In the genomic region with DNA sequence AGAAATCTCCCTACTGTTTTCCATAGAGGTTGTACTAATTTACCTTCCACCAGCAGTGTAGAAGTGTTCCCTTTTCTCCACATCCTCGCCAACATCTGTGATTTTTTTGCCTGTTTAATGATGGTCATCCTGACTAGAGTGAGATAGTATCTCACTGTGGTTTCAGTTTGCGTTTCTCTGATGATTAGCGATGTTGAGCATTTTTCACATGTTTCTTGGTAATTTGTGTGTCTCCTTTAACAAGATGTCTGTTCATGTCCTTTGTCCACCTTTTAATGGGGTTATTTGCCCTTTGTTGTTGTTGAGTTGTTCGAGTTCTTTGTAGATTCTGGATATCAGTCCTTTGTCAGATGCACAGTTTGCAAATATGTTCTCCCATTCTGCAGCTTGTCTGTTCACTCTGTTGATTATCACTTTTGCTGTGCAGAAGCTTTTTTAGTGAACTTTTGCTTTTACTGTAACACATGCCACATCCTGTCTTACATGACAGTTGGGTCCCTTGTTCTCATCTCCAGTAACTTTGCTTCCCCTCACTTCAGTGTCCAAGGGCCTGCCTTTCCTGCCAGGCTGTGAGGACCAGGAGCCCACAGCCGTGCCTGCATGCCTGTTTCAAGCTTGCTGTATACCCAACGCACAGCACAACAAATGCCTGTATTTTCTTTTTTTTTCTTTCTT, we compare ENCODE assay signal across 12 cellular contexts.
DNase-seq lines count a peak whose midpoint lies in the region; ATAC-seq and TF ChIP-seq lines count a peak whose summit lies in the region.
"Had no signal": no experiment of that assay in that cellular context is flagged by ENCODE, and none has a peak within 500 bp of the region (broad histone marks: within the 10 kb centered on the region; RNA-seq: fewer than 3 reads in every experiment).

No MANE protein-coding gene starts in this region.

- ATAC-seq in CD8-positive, alpha-beta T cell: peak; percentile 49
- ATAC-seq in GM19452 (IDR thresholded peaks at IDR 0.05; ENCODE audit: unreplicated experiment) (peak; percentile 80), HG03342 (IDR thresholded peaks at IDR 0.05; ENCODE audit: unreplicated experiment) (peak; percentile 53), HG03045 (IDR thresholded peaks at IDR 0.05; ENCODE audit: unreplicated experiment) (no peak), GM18517 (IDR thresholded peaks at IDR 0.05; ENCODE audit: unreplicated experiment) (no peak)

- peak overlapping the region; percentile 42 for H3K4me3 ChIP-seq in CD8-positive, alpha-beta T cell (ENCODE audit: low read depth, low read length)
- H3K4me3 ChIP-seq in vagina: no peak overlapping the region
- H3K4me3 ChIP-seq: GM23248 had no signal

- H3K9me3 Mint-ChIP-seq in CD8-positive, alpha-beta T cell: no peaks in the 10 kb centered on the region
- H3K9me3 Mint-ChIP-seq in activated T-helper 1 cell treated with anti-CD3 and anti-CD28 coated beads, Interleukin-12 subunit alpha, Interleukin-12 subunit beta, Interleukin-2, Interleukin-4 antibody, amounts not matched to agents 30 ng/mL and 10 ng/mL and 1 ng/mL, durations not matched to agents 14 hours and 24 hours and 36 hours: no peaks in the 10 kb centered on the region

- H3K36me3 Mint-ChIP-seq in CD8-positive, alpha-beta T cell: no peaks in the 10 kb centered on the region
- peaks cover 1% of the 10 kb centered on the region for H3K36me3 Mint-ChIP-seq in activated T-helper 1 cell treated with anti-CD3 and anti-CD28 coated beads, Interleukin-12 subunit alpha, Interleukin-12 subunit beta, Interleukin-2, Interleukin-4 antibody, amounts not matched to agents 30 ng/mL and 10 ng/mL and 1 ng/mL, durations not matched to agents 14 hours and 24 hours and 36 hours (ENCODE audit: low read depth)

- peak overlapping the region; percentile 88 for H3K27ac Mint-ChIP-seq in CD8-positive, alpha-beta T cell
- H3K27ac Mint-ChIP-seq in activated T-helper 1 cell treated with anti-CD3 and anti-CD28 coated beads, Interleukin-12 subunit alpha, Interleukin-12 subunit beta, Interleukin-2, Interleukin-4 antibody, amounts not matched to agents 30 ng/mL and 10 ng/mL and 1 ng/mL, durations not matched to agents 14 hours and 24 hours and 36 hours: peak overlapping the region; percentile 77
- H3K27ac Mint-ChIP-seq: progenitor cell of endocrine pancreas had no signal

- H3K4me1 ChIP-seq in CD8-positive, alpha-beta T cell (ENCODE audit: insufficient read depth, low read length): peaks cover 27% of the 10 kb centered on the region
- no peaks in the 10 kb centered on the region for H3K4me1 ChIP-seq in vagina

- H3K36me3 ChIP-seq in CD8-positive, alpha-beta T cell (ENCODE audit: insufficient read depth, low read length): no peaks in the 10 kb centered on the region
- H3K36me3 ChIP-seq in vagina: no peaks in the 10 kb centered on the region

- TF ChIP-seq CTCF in CD8-positive, alpha-beta T cell (IDR thresholded peaks at IDR 0.05): no peak
- no peak for TF ChIP-seq CTCF in vagina (IDR thresholded peaks at IDR 0.05)

- DNase-seq in CD8-positive, alpha-beta T cell: no peak
- peak; percentile 37 for DNase-seq in activated T-helper 1 cell treated with anti-CD3 and anti-CD28 coated beads, Interleukin-12 subunit alpha, Interleukin-12 subunit beta, Interleukin-2, Interleukin-4 antibody, amounts not matched to agents 30 ng/mL and 10 ng/mL and 1 ng/mL, durations not matched to agents 14 hours and 24 hours and 36 hours (ENCODE audit: low spot score)
- no peak for DNase-seq in middle frontal gyrus (ENCODE audit: extremely low spot score, low spot score)
- no peak for DNase-seq in vagina (ENCODE audit: extremely low spot score in 2 of 2)
- DNase-seq: Calu3, NCI-H1105 had no signal

- H3K27me3 Mint-ChIP-seq in CD8-positive, alpha-beta T cell (ENCODE audit: low read depth): no peaks in the 10 kb centered on the region
- H3K27me3 Mint-ChIP-seq in activated T-helper 1 cell treated with anti-CD3 and anti-CD28 coated beads, Interleukin-12 subunit alpha, Interleukin-12 subunit beta, Interleukin-2, Interleukin-4 antibody, amounts not matched to agents 30 ng/mL and 10 ng/mL and 1 ng/mL, durations not matched to agents 14 hours and 24 hours and 36 hours (ENCODE audit: insufficient read depth): no peaks in the 10 kb centered on the region

- CTCF ChIA-PET in CD8-positive, alpha-beta T cell (lab: Charles Lee): interaction anchor here (0.5 to 1.2 kb wide), 4 partner anchors 9 to 674 kb away, joined by 3 to 4 read pairs (median 4); no protein-coding TSS in a partner anchor

- H3K4me1 Mint-ChIP-seq in CD8-positive, alpha-beta T cell (ENCODE audit: low read depth): peaks cover 39% of the 10 kb centered on the region
- peaks cover 49% of the 10 kb centered on the region for H3K4me1 Mint-ChIP-seq in activated T-helper 1 cell treated with anti-CD3 and anti-CD28 coated beads, Interleukin-12 subunit alpha, Interleukin-12 subunit beta, Interleukin-2, Interleukin-4 antibody, amounts not matched to agents 30 ng/mL and 10 ng/mL and 1 ng/mL, durations not matched to agents 14 hours and 24 hours and 36 hours (ENCODE audit: low read depth)

- intact Hi-C loops in CD8-positive, alpha-beta T cell (cut with DNase I, micrococcal nuclease): no loop called here
- intact Hi-C loops in activated T-helper 1 cell treated with anti-CD3 and anti-CD28 coated beads, Interleukin-12 subunit alpha, Interleukin-12 subunit beta, Interleukin-2, Interleukin-4 antibody, amounts not matched to agents 30 ng/mL and 10 ng/mL and 1 ng/mL, durations not matched to agents 14 hours and 24 hours and 36 hours (cut with micrococcal nuclease): loop anchor here (2.0 kb wide), 2 partner anchors 114 to 400 kb away; a partner anchor contains a TSS
- intact Hi-C loops in vagina (cut with DNase I): no loop called here

- POLR2A ChIA-PET in CD8-positive, alpha-beta T cell (lab: Charles Lee): no interaction called here

- H3K9me3 ChIP-seq in CD8-positive, alpha-beta T cell (ENCODE audit: low read length): no peaks in the 10 kb centered on the region
- no peaks in the 10 kb centered on the region for H3K9me3 ChIP-seq in vagina

- no peaks in the 10 kb centered on the region for H3K27me3 ChIP-seq in CD8-positive, alpha-beta T cell (ENCODE audit: insufficient read depth, low read length)
- no peaks in the 10 kb centered on the region for H3K27me3 ChIP-seq in vagina

- no peak for TF ChIP-seq POLR2A in vagina (IDR thresholded peaks at IDR 0.05)

- H3K4me3 Mint-ChIP-seq in CD8-positive, alpha-beta T cell: peak overlapping the region; percentile 82
- H3K4me3 Mint-ChIP-seq in activated T-helper 1 cell treated with anti-CD3 and anti-CD28 coated beads, Interleukin-12 subunit alpha, Interleukin-12 subunit beta, Interleukin-2, Interleukin-4 antibody, amounts not matched to agents 30 ng/mL and 10 ng/mL and 1 ng/mL, durations not matched to agents 14 hours and 24 hours and 36 hours: peak overlapping the region; percentile 80

- no peak overlapping the region for H3K27ac ChIP-seq in CD8-positive, alpha-beta T cell (ENCODE audit: low read depth, low read length)
- no peak overlapping the region for H3K27ac ChIP-seq in vagina
- H3K27ac ChIP-seq: GM23248 had no signal

Comparison
In these comparisons a context has a peak if more than half of its experiments do, and no peak if none do; other contexts are left out.
1. ATAC-seq: peak in CD8-positive, alpha-beta T cell (single experiment), GM19452 (single experiment) and HG03342 (single experiment); none in HG03045 (single experiment) and GM18517 (single experiment).